2 cellular contexts compared by ENCODE assay signal in the genomic region with DNA sequence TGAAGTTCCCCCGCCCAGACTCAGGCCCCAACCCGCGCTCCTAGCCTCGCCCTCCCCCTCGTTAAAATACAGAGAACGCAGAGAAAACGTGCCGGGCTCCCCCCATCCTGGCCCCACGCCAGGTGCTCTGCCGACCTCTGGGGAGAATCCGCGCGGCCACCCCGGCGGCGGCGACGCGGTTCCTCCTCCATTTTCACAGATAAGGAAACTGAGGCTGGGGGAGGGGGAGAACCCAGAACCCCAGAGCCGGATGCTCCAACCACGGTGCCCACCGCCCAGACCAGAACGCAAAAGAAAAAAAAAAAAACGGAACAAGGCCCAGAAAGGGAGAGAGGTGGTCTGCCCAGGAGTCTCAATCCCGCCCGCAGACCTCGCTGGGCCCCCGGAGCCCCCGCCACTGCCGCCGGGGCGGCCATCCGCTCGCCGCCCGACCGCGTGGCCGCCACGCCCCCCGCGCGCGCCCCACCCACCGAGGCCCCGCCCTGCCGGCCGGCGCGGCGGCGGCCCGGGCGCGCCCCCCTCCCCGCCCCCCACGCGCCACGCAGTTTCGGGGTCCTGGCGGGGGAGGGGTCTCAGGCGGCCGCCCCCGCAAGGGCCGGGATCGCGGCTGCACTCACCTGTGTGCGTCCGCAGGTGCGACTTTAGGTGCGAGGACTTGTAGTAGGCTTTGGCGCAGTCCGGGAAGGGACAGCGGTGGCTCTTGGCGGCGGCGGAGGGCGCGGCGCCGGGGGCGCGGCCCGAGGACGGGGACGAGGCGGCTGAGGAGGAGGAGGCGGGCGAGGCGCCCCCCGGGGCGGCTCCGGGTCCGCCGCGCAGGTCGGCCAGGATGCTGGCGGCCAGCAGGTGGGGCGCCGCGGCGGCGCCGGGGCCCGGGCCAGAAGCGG.
TF ChIP-seq lines count a peak whose summit lies in the region.

No MANE protein-coding gene starts in this region.

TF ChIP-seq in A549, 52 proteins besides CTCF, POLR2A, EP300 and RAD21:
- TF ChIP-seq KDM1A (IDR thresholded peaks at IDR 0.05; ENCODE audit: low read depth), result 0 out of 2 replicates have a peak, but pooled peaks have one; percentile 5
- TF ChIP-seq, protein P1, sequence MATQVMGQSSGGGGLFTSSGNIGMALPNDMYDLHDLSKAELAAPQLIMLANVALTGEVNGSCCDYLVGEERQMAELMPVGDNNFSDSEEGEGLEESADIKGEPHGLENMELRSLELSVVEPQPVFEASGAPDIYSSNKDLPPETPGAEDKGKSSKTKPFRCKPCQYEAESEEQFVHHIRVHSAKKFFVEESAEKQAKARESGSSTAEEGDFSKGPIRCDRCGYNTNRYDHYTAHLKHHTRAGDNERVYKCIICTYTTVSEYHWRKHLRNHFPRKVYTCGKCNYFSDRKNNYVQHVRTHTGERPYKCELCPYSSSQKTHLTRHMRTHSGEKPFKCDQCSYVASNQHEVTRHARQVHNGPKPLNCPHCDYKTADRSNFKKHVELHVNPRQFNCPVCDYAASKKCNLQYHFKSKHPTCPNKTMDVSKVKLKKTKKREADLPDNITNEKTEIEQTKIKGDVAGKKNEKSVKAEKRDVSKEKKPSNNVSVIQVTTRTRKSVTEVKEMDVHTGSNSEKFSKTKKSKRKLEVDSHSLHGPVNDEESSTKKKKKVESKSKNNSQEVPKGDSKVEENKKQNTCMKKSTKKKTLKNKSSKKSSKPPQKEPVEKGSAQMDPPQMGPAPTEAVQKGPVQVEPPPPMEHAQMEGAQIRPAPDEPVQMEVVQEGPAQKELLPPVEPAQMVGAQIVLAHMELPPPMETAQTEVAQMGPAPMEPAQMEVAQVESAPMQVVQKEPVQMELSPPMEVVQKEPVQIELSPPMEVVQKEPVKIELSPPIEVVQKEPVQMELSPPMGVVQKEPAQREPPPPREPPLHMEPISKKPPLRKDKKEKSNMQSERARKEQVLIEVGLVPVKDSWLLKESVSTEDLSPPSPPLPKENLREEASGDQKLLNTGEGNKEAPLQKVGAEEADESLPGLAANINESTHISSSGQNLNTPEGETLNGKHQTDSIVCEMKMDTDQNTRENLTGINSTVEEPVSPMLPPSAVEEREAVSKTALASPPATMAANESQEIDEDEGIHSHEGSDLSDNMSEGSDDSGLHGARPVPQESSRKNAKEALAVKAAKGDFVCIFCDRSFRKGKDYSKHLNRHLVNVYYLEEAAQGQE (IDR thresholded peaks at IDR 0.05), result no peak

TF ChIP-seq in IMR-90, 13 proteins besides CTCF, POLR2A, EP300 and RAD21:
- peak; percentile 91 for TF ChIP-seq MXI1 (IDR thresholded peaks at IDR 0.05; ENCODE audit: borderline replicate concordance, low read depth, low read length)
- no peak for TF ChIP-seq RCOR1 (IDR thresholded peaks at IDR 0.05; ENCODE audit: insufficient replicate concordance, low read length)
- peak; percentile 30; the same call in 1 of the 2 replicates for TF ChIP-seq CHD1 (IDR thresholded peaks at IDR 0.05; ENCODE audit: low read depth, low read length)
- TF ChIP-seq ELK1 (IDR thresholded peaks at IDR 0.05; ENCODE audit: borderline replicate concordance, low read depth, low read length), result no peak
- TF ChIP-seq MAZ (IDR thresholded peaks at IDR 0.05; ENCODE audit: borderline replicate concordance, low read depth, low read length), result peak; percentile 57; the same call in 1 of the 2 replicates
- TF ChIP-seq MAFK (IDR thresholded peaks at IDR 0.05; ENCODE audit: low read depth, low read length), result no peak
- TF ChIP-seq BHLHE40 (IDR thresholded peaks at IDR 0.05; ENCODE audit: low read depth, low read length), result peak; percentile 78
